Comparison of ENCODE assay signal across 26 cellular contexts in genomic region chrY:8092926-8093325, GRCh38.
DNase-seq lines count a peak whose midpoint lies in the region; ATAC-seq, FAIRE-seq and TF ChIP-seq lines count a peak whose summit lies in the region.
"Had no signal": no experiment of that assay in that cellular context is flagged by ENCODE, and none has a peak within 500 bp of the region (broad histone marks: within the 10 kb centered on the region; RNA-seq: fewer than 3 reads in every experiment).

No MANE protein-coding gene starts in this region.

- no peaks in the 10 kb centered on the region for H3K9me3 ChIP-seq in PC-3 (ENCODE audit: low read length)
- H3K9me3 ChIP-seq: A549, BE2C, BLaER1 had no signal

- POLR2A ChIA-PET in PC-3 (lab: Charles Lee; ENCODE audit: unreplicated experiment): no interaction called here

- H3K4me1 Mint-ChIP-seq in activated CD4-positive, alpha-beta T cell treated with anti-CD3 and anti-CD28 coated beads, Interleukin-2, amount 10 ng/mL, durations not matched to agents 24 days and 14 days: no peaks in the 10 kb centered on the region
- H3K4me1 Mint-ChIP-seq: CD14-positive monocyte; CD4-positive, alpha-beta memory T cell; CD4-positive, CD25-positive, alpha-beta regulatory T cell; CD8-positive, alpha-beta memory T cell had no signal

- H3K79me2 ChIP-seq in PC-3 (ENCODE audit: low read length): no peaks in the 10 kb centered on the region

- H3K4me1 ChIP-seq in PC-3 (ENCODE audit: insufficient read depth, low read length): no peaks in the 10 kb centered on the region
- H3K4me1 ChIP-seq: A549, BE2C, BLaER1 had no signal

- H3K27ac ChIP-seq in epithelial cell of prostate (peak overlapping the region; percentile 62), PC-3 (ENCODE audit: low read length) (no peak overlapping the region)
- H3K27ac ChIP-seq: 22Rv1, A549, BLaER1 had no signal

- no peaks in the 10 kb centered on the region for H3K36me3 Mint-ChIP-seq in activated CD4-positive, alpha-beta T cell treated with anti-CD3 and anti-CD28 coated beads, Interleukin-2, amount 10 ng/mL, durations not matched to agents 24 days and 14 days (ENCODE audit: low read depth)
- H3K36me3 Mint-ChIP-seq: CD14-positive monocyte; CD4-positive, alpha-beta memory T cell; CD4-positive, CD25-positive, alpha-beta regulatory T cell; CD8-positive, alpha-beta memory T cell had no signal

- H3K27me3 Mint-ChIP-seq in activated CD4-positive, alpha-beta T cell treated with anti-CD3 and anti-CD28 coated beads, Interleukin-2, amount 10 ng/mL, durations not matched to agents 24 days and 14 days: no peaks in the 10 kb centered on the region
- H3K27me3 Mint-ChIP-seq: CD4-positive, alpha-beta memory T cell; CD4-positive, CD25-positive, alpha-beta regulatory T cell; CD8-positive, alpha-beta memory T cell had no signal

- H3K36me3 ChIP-seq in bronchial epithelial cell (ENCODE audit: control insufficient read depth, insufficient read depth, low read length): no peaks in the 10 kb centered on the region
- H3K36me3 ChIP-seq in PC-3 (ENCODE audit: low read depth, low read length): no peaks in the 10 kb centered on the region
- H3K36me3 ChIP-seq: BE2C, BLaER1 had no signal

- no peaks in the 10 kb centered on the region for H3K9me2 ChIP-seq in PC-3 (replicated peaks; ENCODE audit: low read length)

- no peak overlapping the region for H3K27ac Mint-ChIP-seq in activated CD4-positive, alpha-beta T cell treated with anti-CD3 and anti-CD28 coated beads, Interleukin-2, amount 10 ng/mL, durations not matched to agents 24 days and 14 days
- H3K27ac Mint-ChIP-seq: CD14-positive monocyte; CD4-positive, alpha-beta memory T cell; CD4-positive, CD25-positive, alpha-beta regulatory T cell; CD8-positive, alpha-beta memory T cell had no signal

- H3K4me3 ChIP-seq in AG10803 (ENCODE audit: low read length): no peak overlapping the region
- no peak overlapping the region for H3K4me3 ChIP-seq in bronchial epithelial cell (ENCODE audit: low read depth, low read length)
- H3K4me3 ChIP-seq in fibroblast of pulmonary artery (replicated peaks; ENCODE audit: low read depth, low read length): no peak overlapping the region
- H3K4me3 ChIP-seq in PC-3 (ENCODE audit: low read length): no peak overlapping the region
- H3K4me3 ChIP-seq: A549, BLaER1 had no signal

- CTCF ChIA-PET in PC-3 (lab: Charles Lee): no interaction called here

- H3F3A ChIP-seq in PC-3 (ENCODE audit: low read length, unreplicated experiment): no peaks in the 10 kb centered on the region

- no peak overlapping the region for H2AFZ ChIP-seq in PC-3 (ENCODE audit: low read length)

- no peak for FAIRE-seq in bronchial epithelial cell (lab: Jason Lieb, UNC)
- FAIRE-seq: A549, G401.6, GM12891, GM19239 had no signal

- intact Hi-C loops in PC-3 (cut with micrococcal nuclease): no loop called here
- intact Hi-C loops in activated CD4-positive, alpha-beta T cell treated with anti-CD3 and anti-CD28 coated beads, Interleukin-2, amount 10 ng/mL, durations not matched to agents 24 days and 14 days (cut with micrococcal nuclease): no loop called here

- BruUV-seq in PC-3 (replicated peaks; lab: Mats Ljungman, UMichigan): no TSS peak

- no peak overlapping the region for H3K9ac ChIP-seq in PC-3 (ENCODE audit: low read length)
- H3K9ac ChIP-seq: BLaER1 had no signal

- no peak overlapping the region for H3K4me3 Mint-ChIP-seq in activated CD4-positive, alpha-beta T cell treated with anti-CD3 and anti-CD28 coated beads, Interleukin-2, amount 10 ng/mL, durations not matched to agents 24 days and 14 days
- H3K4me3 Mint-ChIP-seq: CD14-positive monocyte; CD4-positive, alpha-beta memory T cell; CD4-positive, CD25-positive, alpha-beta regulatory T cell; CD8-positive, alpha-beta memory T cell had no signal

- no peaks in the 10 kb centered on the region for H3K9me3 Mint-ChIP-seq in activated CD4-positive, alpha-beta T cell treated with anti-CD3 and anti-CD28 coated beads, Interleukin-2, amount 10 ng/mL, durations not matched to agents 24 days and 14 days
- H3K9me3 Mint-ChIP-seq: CD4-positive, alpha-beta memory T cell; CD4-positive, CD25-positive, alpha-beta regulatory T cell; CD8-positive, alpha-beta memory T cell had no signal

- ATAC-seq in PC-3: no peak
- ATAC-seq: A549 had no signal

- TF ChIP-seq CTCF in AG10803 (conservative IDR thresholded peaks at IDR 0.05; ENCODE audit: low read length) (no peak), bronchial epithelial cell (IDR thresholded peaks at IDR 0.05; ENCODE audit: insufficient read depth, low read length, severe bottlenecking) (no peak), fibroblast of pulmonary artery (IDR thresholded peaks at IDR 0.05; ENCODE audit: low read length, missing control alignments) (no peak), PC-3 (conservative IDR thresholded peaks at IDR 0.05; ENCODE audit: low read depth, low read length) (no peak)

- no peaks in the 10 kb centered on the region for H4K20me1 ChIP-seq in PC-3 (ENCODE audit: low read length)
- H4K20me1 ChIP-seq: BLaER1 had no signal

- no peak overlapping the region for H3K4me2 ChIP-seq in PC-3 (ENCODE audit: low read length)
- H3K4me2 ChIP-seq: A549, BLaER1 had no signal

- no peaks in the 10 kb centered on the region for H3K27me3 ChIP-seq in bronchial epithelial cell (ENCODE audit: control insufficient read depth, insufficient read depth, low read length)
- H3K27me3 ChIP-seq in PC-3 (ENCODE audit: low read length): no peaks in the 10 kb centered on the region
- H3K27me3 ChIP-seq: BE2C, BLaER1 had no signal

- DNase-seq in AG10803 (ENCODE audit: low read depth): peak; percentile 3
- DNase-seq in bronchial epithelial cell (ENCODE audit: low read depth): peak; percentile 66
- no peak for DNase-seq in epithelial cell of prostate (ENCODE audit: low read depth, low spot score)
- peak; percentile 25 for DNase-seq in fibroblast of pulmonary artery (ENCODE audit: low read depth)
- no peak for DNase-seq in NCI-H524 treated with DMSO at 0.1 percent for 48 hours (lab: John Stamatoyannopoulos, UW)
- no peak for DNase-seq in PC-3
- no peak for DNase-seq in activated CD4-positive, alpha-beta T cell treated with anti-CD3 and anti-CD28 coated beads, Interleukin-2, amount 10 ng/mL, durations not matched to agents 24 days and 14 days
- DNase-seq in NCI-H1436 (lab: John Stamatoyannopoulos, UW): no peak
- DNase-seq: BE2C; C1 segment of cervical spinal cord; CD4-positive, alpha-beta memory T cell; CD4-positive, CD25-positive, alpha-beta regulatory T cell; CD8-positive, alpha-beta memory T cell; COR-L47; DMS 273 treated with DMSO at 0.1 percent for 48 hours; DMS153; DMS53; DMS79 treated with DMSO at 0.1 percent for 48 hours; GF-D8 had no signal

Comparison
In these comparisons a context has a peak if more than half of its experiments do, and no peak if none do; other contexts are left out.
1. DNase-seq: peak in AG10803 (single experiment), bronchial epithelial cell (single experiment) and fibroblast of pulmonary artery (single experiment); none in epithelial cell of prostate (single experiment), NCI-H524 treated with DMSO at 0.1 percent for 48 hours (single experiment), PC-3 (single experiment), activated CD4-positive, alpha-beta T cell treated with anti-CD3 and anti-CD28 coated beads, Interleukin-2, amount 10 ng/mL, durations not matched to agents 24 days and 14 days (single experiment) and NCI-H1436 (single experiment).